Comparison of ENCODE assay signal across 1 cellular context in genomic region chr12:2335109-2335508, GRCh38.
TF ChIP-seq lines count a peak whose summit lies in the region.

No MANE protein-coding gene starts in this region.

TF ChIP-seq in HCT116, 20 proteins besides CTCF, POLR2A, EP300 and RAD21 (continued from another document):
- TF ChIP-seq REST (IDR thresholded peaks at IDR 0.05; ENCODE audit: low read depth), result no peak
- TF ChIP-seq EGR1 (IDR thresholded peaks at IDR 0.05; ENCODE audit: low read depth), result no peak
- TF ChIP-seq SP1 (IDR thresholded peaks at IDR 0.05; ENCODE audit: low read depth), result no peak
- TF ChIP-seq ELF1 (IDR thresholded peaks at IDR 0.05; ENCODE audit: borderline replicate concordance, low read depth), result no peak
- TF ChIP-seq YY1 (IDR thresholded peaks at IDR 0.05; ENCODE audit: extremely low read depth, insufficient replicate concordance, low read depth, low read length), result no peak
- no peak for TF ChIP-seq CEBPB (IDR thresholded peaks at IDR 0.05; ENCODE audit: low read depth)
- no peak for TF ChIP-seq ATF3 (IDR thresholded peaks at IDR 0.05)
- no peak for TF ChIP-seq CBX3 (IDR thresholded peaks at IDR 0.05; ENCODE audit: low read depth)
- no peak for TF ChIP-seq FOSL1 (IDR thresholded peaks at IDR 0.05; ENCODE audit: low read depth)
- TF ChIP-seq EZH2phosphoT487 (IDR thresholded peaks at IDR 0.05; ENCODE audit: borderline replicate concordance), result no peak
- no peak for TF ChIP-seq SRF (IDR thresholded peaks at IDR 0.05; ENCODE audit: low read depth)
- TF ChIP-seq ZNF274 (IDR thresholded peaks at IDR 0.05; ENCODE audit: low read depth, low read length), result no peak
- TF ChIP-seq MAX (IDR thresholded peaks at IDR 0.05), result no peak
- TF ChIP-seq ZBTB33 (IDR thresholded peaks at IDR 0.05; ENCODE audit: extremely low read depth, insufficient replicate concordance, low read length), result no peak
